ENCODE assay signal across 22 cellular contexts in genomic region chr10:113175176-113175575, GRCh38.
"Had no signal": no experiment of that assay in that cellular context is flagged by ENCODE, and none has a peak within 500 bp of the region (broad histone marks: within the 10 kb centered on the region; RNA-seq: fewer than 3 reads in every experiment).

No MANE protein-coding gene starts in this region.

- H3K27ac Mint-ChIP-seq: dendritic cell treated with granulocyte-macrophage colony-stimulating factor and Interleukin-4, amounts not matched to agents 40 ng/mL and 50 ng/mL, for 4 days; effector memory CD8-positive, alpha-beta T cell had no signal

- H3K9me3 Mint-ChIP-seq: dendritic cell treated with granulocyte-macrophage colony-stimulating factor and Interleukin-4, amounts not matched to agents 40 ng/mL and 50 ng/mL, for 4 days; effector memory CD8-positive, alpha-beta T cell had no signal

- H3K4me3 ChIP-seq: colonic mucosa, coronary artery, dorsolateral prefrontal cortex, esophagus muscularis mucosa, esophagus squamous epithelium, gastrocnemius medialis, gastroesophageal sphincter, heart left ventricle, heart right ventricle had no signal

- H3K9me3 ChIP-seq: colonic mucosa, esophagus muscularis mucosa, esophagus squamous epithelium, gastrocnemius medialis, gastroesophageal sphincter, heart left ventricle, heart right ventricle had no signal

- H3K4me3 Mint-ChIP-seq: dendritic cell treated with granulocyte-macrophage colony-stimulating factor and Interleukin-4, amounts not matched to agents 40 ng/mL and 50 ng/mL, for 4 days; effector memory CD8-positive, alpha-beta T cell had no signal

- H3K27ac ChIP-seq: colonic mucosa, epithelial cell of prostate, esophagus muscularis mucosa, esophagus squamous epithelium, foreskin keratinocyte, gastrocnemius medialis, gastroesophageal sphincter, heart right ventricle had no signal

- H3K36me3 ChIP-seq: colonic mucosa, esophagus squamous epithelium, gastrocnemius medialis, gastroesophageal sphincter, heart left ventricle, heart right ventricle had no signal

- H3K27me3 ChIP-seq: colonic mucosa, esophagus muscularis mucosa, esophagus squamous epithelium, gastrocnemius medialis, gastroesophageal sphincter, heart left ventricle, heart right ventricle had no signal

- DNase-seq: colonic mucosa; cortex of kidney; dermis blood vessel endothelial cell; dorsolateral prefrontal cortex; effector CD4-positive, alpha-beta T cell; effector CD8-positive, alpha-beta T cell; effector memory CD4-positive, alpha-beta T cell; effector memory CD8-positive, alpha-beta T cell; erythroblast; esophagus squamous epithelium; foreskin fibroblast; foreskin keratinocyte; foreskin melanocyte; gastrocnemius medialis; glutamatergic neuron; heart left ventricle; heart right ventricle had no signal

- H3K4me1 ChIP-seq: colonic mucosa, esophagus squamous epithelium, foreskin keratinocyte, gastrocnemius medialis, gastroesophageal sphincter had no signal

- H3K27me3 Mint-ChIP-seq: effector memory CD8-positive, alpha-beta T cell had no signal
